Comparison of ENCODE assay signal across 8 cellular contexts in genomic region chr11:61688368-61689163, GRCh38. TPM values are rescaled to one million over a fixed set of nuclear protein-coding genes. Genes with fewer than 3 reads are reported as not detected.
A peak's percentile ranks its signal among the peaks of the same experiment; 100 is the strongest.
DNase-seq lines count a peak whose midpoint lies in the region; ATAC-seq and TF ChIP-seq lines count a peak whose summit lies in the region.

No MANE protein-coding gene starts in this region.

- intact Hi-C loops in left ventricle myocardium superior (cut with micrococcal nuclease) (loop anchor here (10.0 kb wide), 1 partner anchor 46 kb away; no protein-coding TSS in a partner anchor), stomach (cut with DNase I; ENCODE audit: low total_unique reads) (no loop called here)

- TF ChIP-seq CTCF in stomach (IDR thresholded peaks at IDR 0.05), result no peak

- 48 to 68% (median 63%) methylated on average over 16 to 19 of the region's 19 CpGs for WGBS in stomach, 5 donors

- no peaks in the 10 kb centered on the region for H3K36me3 ChIP-seq in H7 (replicated peaks; ENCODE audit: control insufficient read depth, insufficient read depth, low read length)
- H3K36me3 ChIP-seq in stomach, result no peaks in the 10 kb centered on the region

- no peak for TF ChIP-seq EP300 in stomach (IDR thresholded peaks at IDR 0.05)

- H3K4me3 ChIP-seq in H7 (ENCODE audit: insufficient read depth, low read depth, low read length), result no peak overlapping the region
- peak overlapping the region in 1 of 4 donors; percentile 16 for H3K4me3 ChIP-seq in stomach

- TF ChIP-seq POLR2A in stomach (IDR thresholded peaks at IDR 0.05), result no peak

- DNase-seq in H7 (peak; percentile 61), left ventricle myocardium superior (peak; percentile 82), stomach (peak; percentile 70), T-helper 2 cell (no peak), NCI-H2081 (lab: John Stamatoyannopoulos, UW) (no peak), HPDE6-E6E7 (ENCODE audit: extremely low spot score) (no peak)
- DNase-seq in activated CD8-positive, alpha-beta memory T cell treated with anti-CD3 and anti-CD28 coated beads for 24 hours, result no peak

- peaks cover 8 to 42% (median 31%) of the 10 kb centered on the region in 4 donors for H3K4me1 ChIP-seq in stomach

- H3K27ac ChIP-seq in angular gyrus (ENCODE audit: low read depth, low read length) (peak overlapping the region; percentile 14), stomach (peak overlapping the region in 4 of 5 donors; percentile 50 to 76 (median 73))

- no peaks in the 10 kb centered on the region for H3K9me3 ChIP-seq in stomach

- peak; percentile 89 for ATAC-seq in left ventricle myocardium superior

- H3K27me3 ChIP-seq in H7 (ENCODE audit: control insufficient read depth, insufficient read depth, low read length) (no peaks in the 10 kb centered on the region), stomach (peaks cover 0 to 38% (median 0%) of the 10 kb centered on the region in 3 donors)

RNA-seq across cellular contexts. Expression of gene DAGLA, which starts 8.4 kb away (rescaled TPM):
- 3.7 and 4.8 TPM in 2 replicates for total RNA-seq in H7 (2014; rRNA removed; shearing (Covaris generic))
- 5.5 TPM for total RNA-seq in left ventricle myocardium superior
- total RNA-seq in stomach, result 10 to 100 TPM in 1 of 5 donors, 1 to 10 TPM in 2, under 1 TPM in 2; under 0.01 to 27.2 (median 1.3) TPM
- 1 to 10 TPM in 1 of 3 donors, under 1 TPM in 2; 0.15 to 3.2 (median 0.75) TPM for polyA plus RNA-seq in stomach

Comparison
In these comparisons a context has a peak if more than half of its experiments do, and no peak if none do; other contexts are left out.
1. DNase-seq: peak in H7 (single experiment), left ventricle myocardium superior (single experiment) and stomach (single experiment); none in activated CD8-positive, alpha-beta memory T cell treated with anti-CD3 and anti-CD28 coated beads for 24 hours (single experiment), T-helper 2 cell (0 of 5), NCI-H2081 (0 of 2) and HPDE6-E6E7 (single experiment).